In genomic region chr5:141734501-141735231, GRCh38 we compare ENCODE assay signal across 8 cellular contexts. TPM values are rescaled to one million over a fixed set of nuclear protein-coding genes. Genes with fewer than 3 reads are reported as not detected.
DNase-seq lines count a peak whose midpoint lies in the region; ATAC-seq and TF ChIP-seq lines count a peak whose summit lies in the region.

No MANE protein-coding gene starts in this region.

- no peaks in the 10 kb centered on the region for H3K9me3 ChIP-seq in AG04450 (ENCODE audit: control insufficient read depth, insufficient read depth, low read length)
- H3K9me3 ChIP-seq in psoas muscle = no peaks in the 10 kb centered on the region

- no peak for ATAC-seq in psoas muscle
- no peak for ATAC-seq in HG03342 (IDR thresholded peaks at IDR 0.05; ENCODE audit: unreplicated experiment)

- intact Hi-C loops in psoas muscle (cut with DNase I) = no loop called here

- 51 to 55% (median 53%) methylated on average over 4 of the region's 4 CpGs for WGBS in psoas muscle, 3 donors

- H3K27me3 ChIP-seq in AG04450 (ENCODE audit: control insufficient read depth, insufficient read depth, low read length) = peaks cover 14% of the 10 kb centered on the region
- peaks cover 0 to 11% (median 3%) of the 10 kb centered on the region in 3 donors for H3K27me3 ChIP-seq in psoas muscle (ENCODE audit: insufficient read depth in 3 of 3, low read length in 2 of 3)

- DNase-seq in AG04450 (ENCODE audit: low read depth, low spot score) = peak; percentile 7
- DNase-seq in H4 (ENCODE audit: low spot score) = peak; percentile 36
- DNase-seq in NOMO-1 treated with DMSO at 0.1 percent for 48 hours (lab: John Stamatoyannopoulos, UW; ENCODE audit: unreplicated experiment) = peak; percentile 24
- peak; percentile 13 for DNase-seq in brain pericyte (ENCODE audit: low read depth, low spot score)
- DNase-seq in mucosa of gallbladder (ENCODE audit: low spot score) = peak; percentile 67
- no peak for DNase-seq in psoas muscle
- no peak for DNase-seq in NCI-H82 treated with DMSO at 0.1 percent for 48 hours (lab: John Stamatoyannopoulos, UW; ENCODE audit: unreplicated experiment)

- POLR2A ChIA-PET in AG04450 (lab: Yijun Ruan, JAX) = no interaction called here

- TF ChIP-seq CTCF in AG04450 (IDR thresholded peaks at IDR 0.05; ENCODE audit: low read depth, low read length) (no peak), psoas muscle (IDR thresholded peaks at IDR 0.05) (no peak)

- no peaks in the 10 kb centered on the region for H3K4me1 ChIP-seq in psoas muscle

- no peak overlapping the region for H3K27ac ChIP-seq in AG04450 (ENCODE audit: low read depth, low read length)
- H3K27ac ChIP-seq in psoas muscle = no peak overlapping the region

- CTCF ChIA-PET in AG04450 (lab: Charles Lee) = no interaction called here

- H3K4me3 ChIP-seq in AG04450 (ENCODE audit: low read depth, low read length) (no peak overlapping the region), psoas muscle (no peak overlapping the region)

- H3K36me3 ChIP-seq in psoas muscle (ENCODE audit: insufficient read depth in 1 of 2, low read depth in 1 of 2) = no peaks in the 10 kb centered on the region

RNA-seq across cellular contexts. Expression of gene ARAP3, which starts 52.6 kb away (rescaled TPM):
- polyA plus RNA-seq in AG04450 (2011; rRNA removed) = 3.5 and 4.9 TPM in 2 replicates
- 5.5 and 8.1 TPM in 2 replicates for polyA minus RNA-seq in AG04450 (2011; rRNA and poly(A)+ RNA removed)
- total RNA-seq in H4 (2014; rRNA removed; shearing (Covaris generic)) = 4.4 and 4.8 TPM in 2 replicates
- total RNA-seq in mucosa of gallbladder = 24.2 TPM
- total RNA-seq in psoas muscle = 1 to 10 TPM; 5.2 to 10.0 (median 5.4) TPM
- 1 to 10 TPM; 2.4 to 4.5 (median 2.5) TPM for polyA plus RNA-seq in psoas muscle

Comparison
In these comparisons a context has a peak if more than half of its experiments do, and no peak if none do; other contexts are left out.
1. DNase-seq: peak in AG04450 (single experiment), H4 (single experiment), NOMO-1 treated with DMSO at 0.1 percent for 48 hours (single experiment), brain pericyte (single experiment) and mucosa of gallbladder (single experiment); none in psoas muscle (0 of 2) and NCI-H82 treated with DMSO at 0.1 percent for 48 hours (single experiment).